ENCODE assay signal across 13 cellular contexts in the genomic region with DNA sequence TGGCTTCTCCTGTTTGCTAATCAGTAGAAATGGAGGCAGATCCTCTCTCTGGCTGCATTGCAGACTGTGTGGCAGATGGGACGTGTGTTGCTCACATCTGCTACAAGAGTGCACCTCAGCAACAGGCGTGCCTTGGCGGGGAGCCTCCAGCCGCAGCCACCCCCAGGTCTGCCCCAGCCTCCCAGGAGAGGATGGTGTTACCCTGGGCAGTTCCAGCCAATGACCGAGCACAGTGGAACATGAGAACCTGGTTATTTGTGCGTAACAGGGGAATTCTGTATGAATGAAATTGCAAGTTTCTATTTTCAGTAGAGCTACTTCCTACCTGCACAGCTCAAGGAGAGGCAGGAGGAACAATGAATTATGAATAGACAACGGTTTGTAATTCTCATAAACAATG.
DNase-seq lines count a peak whose midpoint lies in the region; ATAC-seq and TF ChIP-seq lines count a peak whose summit lies in the region.
"Had no signal": no experiment of that assay in that cellular context is flagged by ENCODE, and none has a peak within 500 bp of the region (broad histone marks: within the 10 kb centered on the region; RNA-seq: fewer than 3 reads in every experiment).

No MANE protein-coding gene starts in this region.

- H3K36me3 Mint-ChIP-seq in activated B cell treated with CpG ODN at 0.5 μM for 24 hours (ENCODE audit: low read depth) = no peaks in the 10 kb centered on the region
- H3K36me3 Mint-ChIP-seq: activated naive CD8-positive, alpha-beta T cell; natural killer cell treated with Interleukin-12 subunit alpha and Interleukin-12 subunit beta and Interleukin-15 and Interleukin-18, amount 100 ng/mL, for 72 hours had no signal

- CTCF ChIA-PET in activated B cell treated with CpG ODN at 0.5 μM for 24 hours (lab: Charles Lee) = no interaction called here

- WGBS in spleen, 5 donors = 73 to 89% (median 81%) methylated on average over 7 of the region's 7 CpGs

- H3K36me3 ChIP-seq in spleen = no peaks in the 10 kb centered on the region

- no peak overlapping the region for H3K27ac ChIP-seq in spleen

- H3K4me3 ChIP-seq in spleen = no peak overlapping the region

- DNase-seq in activated B cell treated with CpG ODN at 0.5 μM for 24 hours (no peak), foreskin melanocyte (no peak), NCI-H1105 treated with DMSO at 0.1 percent for 48 hours (lab: John Stamatoyannopoulos, UW) (no peak), spleen (no peak)
- DNase-seq in stimulated activated CD4-positive, alpha-beta T cell treated with anti-CD3 and anti-CD28 coated beads, Interleukin-4, amount 100 ng/mL, for 1 hour = no peak
- DNase-seq: activated CD4-positive, alpha-beta T cell treated with anti-CD3 and anti-CD28 coated beads for 48 hours; effector memory CD8-positive, alpha-beta T cell had no signal

- ATAC-seq in GM18861 (IDR thresholded peaks at IDR 0.05; ENCODE audit: unreplicated experiment) = peak; percentile 90
- ATAC-seq in GM21526 (IDR thresholded peaks at IDR 0.05; ENCODE audit: low FRiP score, unreplicated experiment) = peak; percentile 88
- ATAC-seq in HG03097 (IDR thresholded peaks at IDR 0.05; ENCODE audit: low FRiP score, unreplicated experiment) = peak; percentile 95
- peak; percentile 58 for ATAC-seq in activated B cell treated with CpG ODN at 0.5 μM for 24 hours (ENCODE audit: low read depth)
- ATAC-seq: effector memory CD8-positive, alpha-beta T cell; natural killer cell treated with Interleukin-12 subunit alpha and Interleukin-12 subunit beta and Interleukin-15 and Interleukin-18, amount 100 ng/mL, for 72 hours had no signal

- no peaks in the 10 kb centered on the region for H3K4me1 ChIP-seq in spleen

- H3K27me3 ChIP-seq in spleen (replicated peaks in 1 of 7) = no peaks in the 10 kb centered on the region

- POLR2A ChIA-PET in activated B cell treated with CpG ODN at 0.5 μM for 24 hours (lab: Charles Lee) = no interaction called here

- H3K27me3 Mint-ChIP-seq in activated B cell treated with CpG ODN at 0.5 μM for 24 hours = peaks cover 2% of the 10 kb centered on the region
- H3K27me3 Mint-ChIP-seq: effector memory CD8-positive, alpha-beta T cell; natural killer cell treated with Interleukin-12 subunit alpha and Interleukin-12 subunit beta and Interleukin-15 and Interleukin-18, amount 100 ng/mL, for 72 hours had no signal

- H3K9me3 ChIP-seq in spleen = no peaks in the 10 kb centered on the region

- no peak for TF ChIP-seq CTCF in activated B cell treated with CpG ODN at 0.5 μM for 24 hours (IDR thresholded peaks at IDR 0.05)
- no peak for TF ChIP-seq CTCF in spleen (IDR thresholded peaks at IDR 0.05 in 8 of 11, conservative IDR thresholded peaks at IDR 0.05 in 3 of 11)

- no peak overlapping the region for H3K4me3 Mint-ChIP-seq in activated B cell treated with CpG ODN at 0.5 μM for 24 hours
- H3K4me3 Mint-ChIP-seq: activated naive CD8-positive, alpha-beta T cell; effector memory CD8-positive, alpha-beta T cell; H9; natural killer cell treated with Interleukin-12 subunit alpha and Interleukin-12 subunit beta and Interleukin-15 and Interleukin-18, amount 100 ng/mL, for 72 hours had no signal

- no peaks in the 10 kb centered on the region for H3K9me3 Mint-ChIP-seq in activated B cell treated with CpG ODN at 0.5 μM for 24 hours
- H3K9me3 Mint-ChIP-seq: H9 had no signal

- no peak for TF ChIP-seq POLR2A in spleen (IDR thresholded peaks at IDR 0.05)

- no peak overlapping the region for H3K27ac Mint-ChIP-seq in activated B cell treated with CpG ODN at 0.5 μM for 24 hours
- H3K27ac Mint-ChIP-seq: activated naive CD8-positive, alpha-beta T cell; effector memory CD8-positive, alpha-beta T cell; H9; natural killer cell treated with Interleukin-12 subunit alpha and Interleukin-12 subunit beta and Interleukin-15 and Interleukin-18, amount 100 ng/mL, for 72 hours had no signal

- no peaks in the 10 kb centered on the region for H3K4me1 Mint-ChIP-seq in activated B cell treated with CpG ODN at 0.5 μM for 24 hours

- intact Hi-C loops in activated B cell treated with CpG ODN at 0.5 μM for 24 hours (cut with micrococcal nuclease) (loop anchor here (5.0 kb wide), 1 partner anchor 1892 kb away; no protein-coding TSS in a partner anchor), spleen (cut with DNase I; ENCODE audit: low total_unique reads) (no loop called here)
